In genomic region chr1:153507926-153508583, GRCh38 we compare ENCODE assay signal across 16 cellular contexts. TPM values are rescaled to one million over a fixed set of nuclear protein-coding genes. Genes with fewer than 3 reads are reported as not detected.
DNase-seq lines count a peak whose midpoint lies in the region; ATAC-seq and TF ChIP-seq lines count a peak whose summit lies in the region.
"Had no signal": no experiment of that assay in that cellular context is flagged by ENCODE, and none has a peak within 500 bp of the region (broad histone marks: within the 10 kb centered on the region; RNA-seq: fewer than 3 reads in every experiment).

No MANE protein-coding gene starts in this region.

- H3K36me3 ChIP-seq in SK-N-SH (replicated peaks in 1 of 2; ENCODE audit: control insufficient read depth in 1 of 2, insufficient read depth in 2 of 2, low read length in 1 of 2), result no peaks in the 10 kb centered on the region
- H3K36me3 ChIP-seq in adrenal gland (replicated peaks in 1 of 2), result no peaks in the 10 kb centered on the region
- no peaks in the 10 kb centered on the region for H3K36me3 ChIP-seq in thoracic aorta
- no peaks in the 10 kb centered on the region for H3K36me3 ChIP-seq in mucosa of descending colon (ENCODE audit: low read depth)
- H3K36me3 ChIP-seq: prostate gland had no signal

- H3K27me3 Mint-ChIP-seq in nephron (ENCODE audit: low read depth), result no peaks in the 10 kb centered on the region

- H3K9me3 ChIP-seq in SK-N-SH (no peaks in the 10 kb centered on the region), adrenal gland (replicated peaks in 1 of 3) (no peaks in the 10 kb centered on the region), thoracic aorta (no peaks in the 10 kb centered on the region), mucosa of descending colon (no peaks in the 10 kb centered on the region)
- H3K9me3 ChIP-seq: prostate gland had no signal

- TF ChIP-seq CTCF in SK-N-SH (IDR thresholded peaks at IDR 0.05) (no peak), adrenal gland (IDR thresholded peaks at IDR 0.05) (no peak), nephron (IDR thresholded peaks at IDR 0.05; ENCODE audit: unreplicated experiment in 3 of 3) (no peak), thoracic aorta (IDR thresholded peaks at IDR 0.05) (no peak), mucosa of descending colon (IDR thresholded peaks at IDR 0.05) (no peak)

- H3K79me2 ChIP-seq in SK-N-SH (ENCODE audit: insufficient read depth), result no peaks in the 10 kb centered on the region

- TF ChIP-seq EP300 in SK-N-SH (IDR thresholded peaks at IDR 0.05; ENCODE audit: borderline replicate concordance in 1 of 2, low read depth in 1 of 2, low read length in 1 of 2), result no peak

- H4K20me1 ChIP-seq in SK-N-SH (ENCODE audit: insufficient read depth), result no peaks in the 10 kb centered on the region

- H3K4me3 ChIP-seq in SK-N-SH (ENCODE audit: low read depth in 2 of 2, low read length in 1 of 2) (no peak overlapping the region), adrenal gland (no peak overlapping the region), thoracic aorta (no peak overlapping the region), mucosa of descending colon (no peak overlapping the region)
- H3K4me3 ChIP-seq: prostate gland had no signal

- peaks cover 4 to 20% of the 10 kb centered on the region in 2 experiments; a peak in 3 of 4 replicates for H3K4me1 ChIP-seq in SK-N-SH (ENCODE audit: control insufficient read depth in 1 of 2, insufficient read depth in 2 of 2, low read depth in 1 of 2, low read length in 1 of 2)
- peaks cover 15 to 21% of the 10 kb centered on the region in 2 donors for H3K4me1 ChIP-seq in adrenal gland (replicated peaks in 1 of 2)
- peaks cover 24 to 41% of the 10 kb centered on the region in 2 donors for H3K4me1 ChIP-seq in thoracic aorta (ENCODE audit: control insufficient read depth in 1 of 2, low read depth in 2 of 2)
- peaks cover 6% of the 10 kb centered on the region for H3K4me1 ChIP-seq in mucosa of descending colon (ENCODE audit: low read depth)
- H3K4me1 ChIP-seq: prostate gland had no signal

- POLR2A ChIA-PET in SK-N-SH (lab: Yijun Ruan, JAX), result no interaction called here

- 85% methylated on average over 9 of the region's 11 CpGs for WGBS in SK-N-SH (ENCODE audit: low lambda C conversion rate)
- WGBS in adrenal gland, 4 donors, result 88 to 92% (median 90%) methylated on average over 10 to 11 of the region's 11 CpGs

- no peaks in the 10 kb centered on the region for H3K9me3 Mint-ChIP-seq in nephron
- H3K9me3 Mint-ChIP-seq: CD14-positive monocyte, WTC11 had no signal

- DNase-seq in SK-N-SH (no peak), adrenal gland (peak in 1 of 7 donors; percentile 50), thoracic aorta (ENCODE audit: low spot score) (no peak), CD1c-positive myeloid dendritic cell (ENCODE audit: extremely low spot score) (no peak), mucosa of descending colon (no peak), middle frontal gyrus (ENCODE audit: extremely low spot score, low spot score) (no peak)
- DNase-seq: activated CD8-positive, alpha-beta memory T cell treated with anti-CD3 and anti-CD28 coated beads for 24 hours; GOT3; NCI-H748 treated with DMSO at 0.1 percent for 48 hours had no signal

- intact Hi-C loops in adrenal gland (cut with DNase I) (loop anchor here in 1 of 2 donors (2.0 kb wide), 1 partner anchor 61 kb away; no protein-coding TSS in a partner anchor), mucosa of descending colon (cut with DNase I, micrococcal nuclease) (no loop called here)

- no peak for ATAC-seq in SK-N-SH treated with all-trans-retinoic acid at 6 μM for 48 hours
- no peak for ATAC-seq in thoracic aorta (ENCODE audit: insufficient number of reproducible peaks, low FRiP score, low read depth)
- no peak for ATAC-seq in mucosa of descending colon
- ATAC-seq: WTC11 had no signal

- H3K27me3 ChIP-seq in SK-N-SH (ENCODE audit: insufficient read depth), result no peaks in the 10 kb centered on the region
- no peaks in the 10 kb centered on the region for H3K27me3 ChIP-seq in adrenal gland
- H3K27me3 ChIP-seq in thoracic aorta (replicated peaks; ENCODE audit: insufficient read depth), result no peaks in the 10 kb centered on the region

- TF ChIP-seq POLR2A in adrenal gland (IDR thresholded peaks at IDR 0.05), result no peak

- H3K27ac Mint-ChIP-seq in nephron, result peak overlapping the region; percentile 81 to 96 (median 90)
- H3K27ac Mint-ChIP-seq: WTC11 had no signal

- no peaks in the 10 kb centered on the region for H3K9me2 ChIP-seq in SK-N-SH

- peaks cover 32% of the 10 kb centered on the region for H3K4me1 Mint-ChIP-seq in nephron

- TF ChIP-seq RAD21 in SK-N-SH (IDR thresholded peaks at IDR 0.05; ENCODE audit: low read length), result no peak

- peak overlapping the region; percentile 24; the same call in 1 of the 2 replicates for H3K9ac ChIP-seq in SK-N-SH

- CTCF ChIA-PET in SK-N-SH (lab: Yijun Ruan, JAX), result interaction anchor here (0.8 to 18.0 kb wide), 10 partner anchors 10 to 170 kb away, joined by 3 to 283 read pairs (median 5); partner anchors contain the start of gene S100A14

- H3K36me3 Mint-ChIP-seq in nephron (ENCODE audit: low read depth), result no peaks in the 10 kb centered on the region
- H3K36me3 Mint-ChIP-seq: CD14-positive monocyte, WTC11 had no signal

- H3K27ac ChIP-seq in SK-N-SH (ENCODE audit: low read depth in 2 of 2, low read length in 1 of 2) (peak overlapping the region in 1 of 2 experiments; percentile 86; a peak in 2 of 4 replicates), adrenal gland (peak overlapping the region in 3 of 5 donors; percentile 74 to 96 (median 91)), thoracic aorta (peak overlapping the region; percentile 85 to 92)
- H3K27ac ChIP-seq: 22Rv1 had no signal

- H2AFZ ChIP-seq in SK-N-SH (ENCODE audit: low read depth), result peak overlapping the region; percentile 14; the same call in 1 of the 2 replicates

- H3F3A ChIP-seq in SK-N-SH (replicated peaks; ENCODE audit: insufficient read depth), result peaks cover 26% of the 10 kb centered on the region

- no peak overlapping the region for H3K4me3 Mint-ChIP-seq in nephron
- H3K4me3 Mint-ChIP-seq: CD14-positive monocyte, WTC11 had no signal

- H3K4me2 ChIP-seq in SK-N-SH, result peak overlapping the region; percentile 57

TF ChIP-seq in SK-N-SH, 30 proteins besides CTCF, POLR2A, EP300 and RAD21 (continues in another document):
- TF ChIP-seq IRF3 (IDR thresholded peaks at IDR 0.05; ENCODE audit: low read depth, low read length), result no peak
- TF ChIP-seq SMC3 (IDR thresholded peaks at IDR 0.05; ENCODE audit: low read depth, low read length), result no peak

TF ChIP-seq in SK-N-SH treated with all-trans-retinoic acid at 6 μM for 48 hours, 23 proteins besides CTCF, POLR2A, EP300 and RAD21 (continues in another document):
- TF ChIP-seq BACH2 (CRISPR knock-in tag; IDR thresholded peaks at IDR 0.05; ENCODE audit: borderline replicate concordance) (no peak), ZFP3 (CRISPR knock-in tag; IDR thresholded peaks at IDR 0.05) (no peak), CSDC2 (CRISPR knock-in tag; IDR thresholded peaks at IDR 0.05) (no peak), ZNF70 (CRISPR knock-in tag; IDR thresholded peaks at IDR 0.05) (no peak)

RNA-seq across cellular contexts. Expression of gene S100A6, which starts 27.7 kb away (rescaled TPM):
- 844 and 895 TPM in 2 replicates for polyA plus RNA-seq in SK-N-SH (2012; rRNA removed)
- 725 and 778 TPM in 2 replicates for polyA plus RNA-seq in SK-N-SH (2012; cell fraction: cytosol; rRNA removed)
- polyA plus RNA-seq in SK-N-SH (2012; cell fraction: nucleus; rRNA removed), result 349 and 492 TPM in 2 replicates
- 100 to 1,000 TPM; 252 to 609 (median 372) TPM for total RNA-seq in adrenal gland
- 1,000 to 10,000 TPM in 2 of 3 donors, 100 to 1,000 TPM in 1; 121 to 4,129 (median 3,763) TPM for polyA plus RNA-seq in adrenal gland
- total RNA-seq in thoracic aorta, result 100 to 1,000 TPM; 367 to 608 TPM
- total RNA-seq in mucosa of descending colon, result 1,000 to 10,000 TPM; 1,327 to 1,659 (median 1,382) TPM

RNA-seq across cellular contexts. Expression of gene S100A5, which starts 32.7 kb away (rescaled TPM):
- polyA plus RNA-seq in SK-N-SH (2012; rRNA removed), result 0.15 TPM in 1 of 2 replicates, not detected in the other
- 0.12 TPM in 1 of 2 replicates, not detected in the other for polyA plus RNA-seq in SK-N-SH (2012; cell fraction: cytosol; rRNA removed)
- not detected in 2 replicates for polyA plus RNA-seq in SK-N-SH (2012; cell fraction: nucleus; rRNA removed)
- not detected for total RNA-seq in adrenal gland
- not detected for polyA plus RNA-seq in adrenal gland
- not detected for total RNA-seq in thoracic aorta
- total RNA-seq in mucosa of descending colon, result not detected
- total RNA-seq: mononuclear cell, prostate gland, WTC11 had no signal

RNA-seq across cellular contexts. Expression of gene S100A4, which starts 37.6 kb away (rescaled TPM):
- polyA plus RNA-seq in SK-N-SH (2012; rRNA removed) (24.6 and 25.4 TPM in 2 replicates), adrenal gland (100 to 1,000 TPM in 2 of 3 donors, 10 to 100 TPM in 1; 26.7 to 742 (median 455) TPM)
- 19.7 and 25.3 TPM in 2 replicates for polyA plus RNA-seq in SK-N-SH (2012; cell fraction: cytosol; rRNA removed)
- 8.0 and 9.0 TPM in 2 replicates for polyA plus RNA-seq in SK-N-SH (2012; cell fraction: nucleus; rRNA removed)
- total RNA-seq in adrenal gland (100 to 1,000 TPM in 4 of 8 donors, 10 to 100 TPM in 4; 57.9 to 291 (median 99.9) TPM), thoracic aorta (1,000 to 10,000 TPM in 1 of 2 donors, 100 to 1,000 TPM in 1; 514 to 1,429 TPM), mucosa of descending colon (100 to 1,000 TPM in 2 of 3 donors, 10 to 100 TPM in 1; 28.9 to 176 (median 141) TPM)

RNA-seq across cellular contexts. Expression of gene S100A3, which starts 41.0 kb away (rescaled TPM):
- 11.8 and 13.1 TPM in 2 replicates for polyA plus RNA-seq in SK-N-SH (2012; rRNA removed)
- polyA plus RNA-seq in SK-N-SH (2012; cell fraction: cytosol; rRNA removed), result 7.1 and 10.2 TPM in 2 replicates
- 5.7 and 6.0 TPM in 2 replicates for polyA plus RNA-seq in SK-N-SH (2012; cell fraction: nucleus; rRNA removed)
- 1 to 10 TPM in 2 of 8 donors, under 1 TPM in 3, not detected in 3; 0.28 to 2.9 (median 0.54) TPM for total RNA-seq in adrenal gland
- 1 to 10 TPM in 2 of 3 donors, not detected in 1; 1.9 to 3.8 TPM for polyA plus RNA-seq in adrenal gland
- 10 to 100 TPM in 1 of 2 donors, 1 to 10 TPM in 1; 3.1 to 25.0 TPM for total RNA-seq in thoracic aorta
- 1 to 10 TPM in 1 of 3 donors, under 1 TPM in 1, not detected in 1; 0.85 to 2.2 TPM for total RNA-seq in mucosa of descending colon
- total RNA-seq: mononuclear cell had no signal

RNA-seq across cellular contexts. Expression of gene S100A7, which starts 47.6 kb away (rescaled TPM):
- polyA plus RNA-seq in SK-N-SH (2012; rRNA removed) (not detected in 2 replicates), adrenal gland (not detected)
- polyA plus RNA-seq in SK-N-SH (2012; cell fraction: cytosol; rRNA removed), result not detected in 2 replicates
- not detected in 2 replicates for polyA plus RNA-seq in SK-N-SH (2012; cell fraction: nucleus; rRNA removed)
- total RNA-seq in adrenal gland (not detected), thoracic aorta (not detected), mucosa of descending colon (not detected)
- total RNA-seq: mononuclear cell, prostate gland, WTC11 had no signal
- polyA plus RNA-seq: CD14-positive monocyte had no signal
